1 cellular context compared by ENCODE assay signal in the genomic region with DNA sequence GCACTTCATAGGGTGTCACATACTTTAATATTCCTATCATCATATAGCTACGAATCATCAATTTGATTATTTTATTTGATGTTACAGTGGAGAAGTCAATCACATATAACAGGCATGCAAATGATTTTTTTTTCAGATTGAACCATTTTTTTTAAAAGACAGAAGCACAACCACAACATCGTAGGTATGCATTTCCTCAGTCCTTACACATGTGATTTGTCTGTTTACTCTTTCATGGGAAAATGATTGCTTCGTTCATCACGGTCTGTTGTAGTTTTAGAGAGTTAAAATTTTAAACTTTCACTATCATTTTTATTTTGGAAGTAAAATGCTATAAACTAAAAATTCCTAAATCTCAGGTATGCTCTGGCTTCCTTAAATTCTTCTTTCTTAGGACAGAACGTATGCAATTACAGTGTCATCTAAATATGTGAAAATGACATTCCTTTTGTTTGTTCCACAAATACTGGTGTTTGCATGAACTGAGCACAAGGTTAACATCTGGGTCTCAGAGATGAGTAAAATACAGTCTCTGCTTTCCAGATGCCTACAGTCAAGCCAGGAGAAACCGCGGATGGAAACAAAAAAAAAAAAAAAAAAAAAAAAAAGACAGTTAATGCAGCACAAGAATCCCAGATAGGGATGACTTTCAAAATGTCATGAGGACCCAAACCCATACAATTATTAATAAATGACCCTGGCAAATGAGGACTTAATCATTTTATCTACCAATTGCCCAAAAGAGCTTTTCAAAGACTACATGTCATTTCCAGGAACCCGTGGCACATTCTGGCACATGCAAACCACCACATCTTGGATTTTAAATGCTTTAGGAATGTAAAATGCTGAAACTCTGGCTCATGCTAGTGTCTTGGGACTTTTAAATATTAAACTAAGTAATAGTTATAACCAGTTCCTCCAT.
TF ChIP-seq lines count a peak whose summit lies in the region.

No MANE protein-coding gene starts in this region.

TF ChIP-seq in GM23338, 12 proteins besides CTCF, POLR2A, EP300 and RAD21 (continued from another document):
- TF ChIP-seq, protein P1, sequence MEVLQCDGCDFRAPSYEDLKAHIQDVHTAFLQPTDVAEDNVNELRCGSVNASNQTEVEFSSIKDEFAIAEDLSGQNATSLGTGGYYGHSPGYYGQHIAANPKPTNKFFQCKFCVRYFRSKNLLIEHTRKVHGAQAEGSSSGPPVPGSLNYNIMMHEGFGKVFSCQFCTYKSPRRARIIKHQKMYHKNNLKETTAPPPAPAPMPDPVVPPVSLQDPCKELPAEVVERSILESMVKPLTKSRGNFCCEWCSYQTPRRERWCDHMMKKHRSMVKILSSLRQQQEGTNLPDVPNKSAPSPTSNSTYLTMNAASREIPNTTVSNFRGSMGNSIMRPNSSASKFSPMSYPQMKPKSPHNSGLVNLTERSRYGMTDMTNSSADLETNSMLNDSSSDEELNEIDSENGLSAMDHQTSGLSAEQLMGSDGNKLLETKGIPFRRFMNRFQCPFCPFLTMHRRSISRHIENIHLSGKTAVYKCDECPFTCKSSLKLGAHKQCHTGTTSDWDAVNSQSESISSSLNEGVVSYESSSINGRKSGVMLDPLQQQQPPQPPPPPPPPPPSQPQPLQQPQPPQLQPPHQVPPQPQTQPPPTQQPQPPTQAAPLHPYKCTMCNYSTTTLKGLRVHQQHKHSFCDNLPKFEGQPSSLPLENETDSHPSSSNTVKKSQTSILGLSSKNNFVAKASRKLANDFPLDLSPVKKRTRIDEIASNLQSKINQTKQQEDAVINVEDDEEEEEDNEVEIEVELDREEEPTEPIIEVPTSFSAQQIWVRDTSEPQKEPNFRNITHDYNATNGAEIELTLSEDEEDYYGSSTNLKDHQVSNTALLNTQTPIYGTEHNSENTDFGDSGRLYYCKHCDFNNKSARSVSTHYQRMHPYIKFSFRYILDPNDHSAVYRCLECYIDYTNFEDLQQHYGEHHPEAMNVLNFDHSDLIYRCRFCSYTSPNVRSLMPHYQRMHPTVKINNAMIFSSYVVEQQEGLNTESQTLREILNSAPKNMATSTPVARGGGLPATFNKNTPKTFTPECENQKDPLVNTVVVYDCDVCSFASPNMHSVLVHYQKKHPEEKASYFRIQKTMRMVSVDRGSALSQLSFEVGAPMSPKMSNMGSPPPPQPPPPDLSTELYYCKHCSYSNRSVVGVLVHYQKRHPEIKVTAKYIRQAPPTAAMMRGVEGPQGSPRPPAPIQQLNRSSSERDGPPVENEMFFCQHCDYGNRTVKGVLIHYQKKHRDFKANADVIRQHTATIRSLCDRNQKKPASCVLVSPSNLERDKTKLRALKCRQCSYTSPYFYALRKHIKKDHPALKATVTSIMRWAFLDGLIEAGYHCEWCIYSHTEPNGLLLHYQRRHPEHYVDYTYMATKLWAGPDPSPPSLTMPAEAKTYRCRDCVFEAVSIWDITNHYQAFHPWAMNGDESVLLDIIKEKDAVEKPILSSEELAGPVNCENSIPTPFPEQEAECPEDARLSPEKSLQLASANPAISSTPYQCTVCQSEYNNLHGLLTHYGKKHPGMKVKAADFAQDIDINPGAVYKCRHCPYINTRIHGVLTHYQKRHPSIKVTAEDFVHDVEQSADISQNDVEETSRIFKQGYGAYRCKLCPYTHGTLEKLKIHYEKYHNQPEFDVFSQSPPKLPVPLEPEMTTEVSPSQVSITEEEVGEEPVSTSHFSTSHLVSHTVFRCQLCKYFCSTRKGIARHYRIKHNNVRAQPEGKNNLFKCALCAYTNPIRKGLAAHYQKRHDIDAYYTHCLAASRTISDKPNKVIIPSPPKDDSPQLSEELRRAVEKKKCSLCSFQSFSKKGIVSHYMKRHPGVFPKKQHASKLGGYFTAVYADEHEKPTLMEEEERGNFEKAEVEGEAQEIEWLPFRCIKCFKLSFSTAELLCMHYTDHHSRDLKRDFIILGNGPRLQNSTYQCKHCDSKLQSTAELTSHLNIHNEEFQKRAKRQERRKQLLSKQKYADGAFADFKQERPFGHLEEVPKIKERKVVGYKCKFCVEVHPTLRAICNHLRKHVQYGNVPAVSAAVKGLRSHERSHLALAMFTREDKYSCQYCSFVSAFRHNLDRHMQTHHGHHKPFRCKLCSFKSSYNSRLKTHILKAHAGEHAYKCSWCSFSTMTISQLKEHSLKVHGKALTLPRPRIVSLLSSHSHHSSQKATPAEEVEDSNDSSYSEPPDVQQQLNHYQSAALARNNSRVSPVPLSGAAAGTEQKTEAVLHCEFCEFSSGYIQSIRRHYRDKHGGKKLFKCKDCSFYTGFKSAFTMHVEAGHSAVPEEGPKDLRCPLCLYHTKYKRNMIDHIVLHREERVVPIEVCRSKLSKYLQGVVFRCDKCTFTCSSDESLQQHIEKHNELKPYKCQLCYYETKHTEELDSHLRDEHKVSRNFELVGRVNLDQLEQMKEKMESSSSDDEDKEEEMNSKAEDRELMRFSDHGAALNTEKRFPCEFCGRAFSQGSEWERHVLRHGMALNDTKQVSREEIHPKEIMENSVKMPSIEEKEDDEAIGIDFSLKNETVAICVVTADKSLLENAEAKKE (CRISPR knock-in tag; IDR thresholded peaks at IDR 0.05): no peak
- no peak for TF ChIP-seq NANOG (IDR thresholded peaks at IDR 0.05; ENCODE audit: borderline replicate concordance)
- TF ChIP-seq EZH2 (IDR thresholded peaks at IDR 0.05; ENCODE audit: low read depth, unreplicated experiment): no peak
- TF ChIP-seq STAT1 (IDR thresholded peaks at IDR 0.05; ENCODE audit: unreplicated experiment): no peak
- TF ChIP-seq CREB1 (CRISPR knock-in tag; IDR thresholded peaks at IDR 0.05; ENCODE audit: low read depth): no peak
- TF ChIP-seq ZNF331 (CRISPR knock-in tag; IDR thresholded peaks at IDR 0.05; ENCODE audit: low read depth): no peak
- TF ChIP-seq, protein P2, sequence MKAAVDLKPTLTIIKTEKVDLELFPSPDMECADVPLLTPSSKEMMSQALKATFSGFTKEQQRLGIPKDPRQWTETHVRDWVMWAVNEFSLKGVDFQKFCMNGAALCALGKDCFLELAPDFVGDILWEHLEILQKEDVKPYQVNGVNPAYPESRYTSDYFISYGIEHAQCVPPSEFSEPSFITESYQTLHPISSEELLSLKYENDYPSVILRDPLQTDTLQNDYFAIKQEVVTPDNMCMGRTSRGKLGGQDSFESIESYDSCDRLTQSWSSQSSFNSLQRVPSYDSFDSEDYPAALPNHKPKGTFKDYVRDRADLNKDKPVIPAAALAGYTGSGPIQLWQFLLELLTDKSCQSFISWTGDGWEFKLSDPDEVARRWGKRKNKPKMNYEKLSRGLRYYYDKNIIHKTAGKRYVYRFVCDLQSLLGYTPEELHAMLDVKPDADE (IDR thresholded peaks at IDR 0.05): no peak
- no peak for TF ChIP-seq JUNB (IDR thresholded peaks at IDR 0.05; ENCODE audit: unreplicated experiment)
- no peak for TF ChIP-seq POLR2AphosphoS5 (IDR thresholded peaks at IDR 0.05; ENCODE audit: low read depth)
TF ChIP-seq in GM23338: peak in this region for 0.
